Comparison of ENCODE assay signal across 16 cellular contexts in the genomic region with DNA sequence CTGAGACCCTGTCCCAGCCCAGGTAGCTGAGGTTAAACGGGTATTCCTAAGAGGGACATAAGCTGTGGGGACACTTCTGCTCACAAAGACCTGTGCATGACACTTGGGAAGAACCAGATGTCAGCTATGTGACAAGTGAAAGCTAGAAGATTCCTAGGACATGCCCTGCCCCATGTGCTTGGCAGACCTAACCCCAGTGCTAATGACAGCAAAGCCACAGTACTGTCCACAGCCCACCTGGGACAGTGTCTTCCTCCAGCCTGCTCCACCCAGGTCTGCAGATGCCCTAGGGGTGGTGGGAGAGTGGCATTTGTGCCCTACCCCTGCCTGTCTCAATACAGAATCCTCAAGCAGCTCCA. TPM values are rescaled to one million over a fixed set of nuclear protein-coding genes. Genes with fewer than 3 reads are reported as not detected.
DNase-seq lines count a peak whose midpoint lies in the region; FAIRE-seq and TF ChIP-seq lines count a peak whose summit lies in the region.
"Had no signal": no experiment of that assay in that cellular context is flagged by ENCODE, and none has a peak within 500 bp of the region (broad histone marks: within the 10 kb centered on the region; RNA-seq: fewer than 3 reads in every experiment).

No MANE protein-coding gene starts in this region.

- peaks cover 50% of the 10 kb centered on the region for H3K79me1 ChIP-seq in mesenchymal stem cell (replicated peaks; ENCODE audit: low read length, poor library complexity, severe bottlenecking)

- no peak overlapping the region for H3K4me2 ChIP-seq in mesenchymal stem cell (ENCODE audit: low read length, poor library complexity, severe bottlenecking)

- H3K9me3 ChIP-seq in mesenchymal stem cell (ENCODE audit: control insufficient read depth, low read length), result no peaks in the 10 kb centered on the region
- H3K9me3 ChIP-seq in stomach, result no peaks in the 10 kb centered on the region
- H3K9me3 ChIP-seq: Caco-2 had no signal

- H4K91ac ChIP-seq in mesenchymal stem cell (ENCODE audit: low read length), result no peak overlapping the region

- DNase-seq in HFFc6 (peak; percentile 6), caudate nucleus (lab: John Stamatoyannopoulos, UW) (peak in 1 of 61 donors; percentile 10), mesenchymal stem cell (no peak), stomach (no peak), NCI-H345 treated with DMSO at 0.1 percent for 48 hours (lab: John Stamatoyannopoulos, UW; ENCODE audit: unreplicated experiment) (no peak), RCC 7860 (ENCODE audit: low spot score) (no peak), putamen (ENCODE audit: low spot score) (no peak), superior temporal gyrus (ENCODE audit: extremely low spot score) (no peak)
- DNase-seq: activated CD4-positive, alpha-beta T cell treated with anti-CD3 and anti-CD28 coated beads, Interleukin-2, amount 10 ng/mL, durations not matched to agents 7 days and 5 days; activated naive CD4-positive, alpha-beta T cell treated with anti-CD3 and anti-CD28 coated beads for 36 hours; Caco-2; immature natural killer cell; NCI-H1092; NCI-H82 had no signal

- no peak for TF ChIP-seq CTCF in HFFc6 (IDR thresholded peaks at IDR 0.05)
- TF ChIP-seq CTCF in stomach (IDR thresholded peaks at IDR 0.05), result no peak

- no peak overlapping the region for H4K8ac ChIP-seq in mesenchymal stem cell (ENCODE audit: low read length)

- no peak for TF ChIP-seq EP300 in stomach (IDR thresholded peaks at IDR 0.05)

- H3K4me1 Mint-ChIP-seq in HFFc6 (ENCODE audit: low read depth), result peaks cover 75% of the 10 kb centered on the region
- H3K4me1 Mint-ChIP-seq: activated CD4-positive, alpha-beta T cell treated with anti-CD3 and anti-CD28 coated beads, Interleukin-2, amount 10 ng/mL, durations not matched to agents 7 days and 5 days had no signal

- peaks cover 28% of the 10 kb centered on the region for H3K36me3 Mint-ChIP-seq in HFFc6 (ENCODE audit: low read depth)

- H3K4me1 ChIP-seq in mesenchymal stem cell (ENCODE audit: control insufficient read depth, insufficient read depth, low read depth, low read length), result peaks cover 60% of the 10 kb centered on the region
- H3K4me1 ChIP-seq in stomach, result peaks cover 60 to 83% (median 76%) of the 10 kb centered on the region in 4 donors

- H3K9me3 Mint-ChIP-seq in HFFc6, result no peaks in the 10 kb centered on the region
- H3K9me3 Mint-ChIP-seq: activated CD4-positive, alpha-beta T cell treated with anti-CD3 and anti-CD28 coated beads, Interleukin-2, amount 10 ng/mL, durations not matched to agents 7 days and 5 days; activated naive CD4-positive, alpha-beta T cell treated with anti-CD3 and anti-CD28 coated beads for 36 hours; immature natural killer cell had no signal

- TF ChIP-seq POLR2A in stomach (IDR thresholded peaks at IDR 0.05), result no peak

- H3K9ac ChIP-seq in mesenchymal stem cell (ENCODE audit: low read length), result peak overlapping the region; percentile 67

- no peak for FAIRE-seq in RCC 7860 (lab: Jason Lieb, UNC)
- FAIRE-seq: GM19239 had no signal

- peak overlapping the region in 1 of 2 experiments; percentile 65 for H2BK12ac ChIP-seq in mesenchymal stem cell (ENCODE audit: low read length in 2 of 2)

- H3K4ac ChIP-seq in mesenchymal stem cell (ENCODE audit: low read depth in 1 of 2, low read length in 2 of 2), result peak overlapping the region in 1 of 2 experiments; percentile 9

- H3K27ac ChIP-seq in caudate nucleus (ENCODE audit: low read depth, low read length), result peak overlapping the region; percentile 82
- peak overlapping the region; percentile 89 for H3K27ac ChIP-seq in mesenchymal stem cell (ENCODE audit: low read length, poor library complexity, severe bottlenecking)
- peak overlapping the region; percentile 60 to 91 (median 87) for H3K27ac ChIP-seq in stomach
- H3K27ac ChIP-seq: HL-60 had no signal

- peaks cover 7% of the 10 kb centered on the region; the same call in 1 of the 2 replicates for H3K27me3 Mint-ChIP-seq in HFFc6 (ENCODE audit: insufficient read depth)
- H3K27me3 Mint-ChIP-seq: activated CD4-positive, alpha-beta T cell treated with anti-CD3 and anti-CD28 coated beads, Interleukin-2, amount 10 ng/mL, durations not matched to agents 7 days and 5 days had no signal

- peak overlapping the region; percentile 73 for H3K4me3 Mint-ChIP-seq in HFFc6
- H3K4me3 Mint-ChIP-seq: activated CD4-positive, alpha-beta T cell treated with anti-CD3 and anti-CD28 coated beads, Interleukin-2, amount 10 ng/mL, durations not matched to agents 7 days and 5 days; activated naive CD4-positive, alpha-beta T cell treated with anti-CD3 and anti-CD28 coated beads for 36 hours; immature natural killer cell had no signal

- peak overlapping the region; percentile 17 to 71 for H3K18ac ChIP-seq in mesenchymal stem cell (ENCODE audit: low read depth in 1 of 2, low read length in 2 of 2)

- peak overlapping the region; percentile 96 for H3K27ac Mint-ChIP-seq in HFFc6
- H3K27ac Mint-ChIP-seq: activated CD4-positive, alpha-beta T cell treated with anti-CD3 and anti-CD28 coated beads, Interleukin-2, amount 10 ng/mL, durations not matched to agents 7 days and 5 days; activated naive CD4-positive, alpha-beta T cell treated with anti-CD3 and anti-CD28 coated beads for 36 hours; immature natural killer cell had no signal

- no peak overlapping the region for H2BK15ac ChIP-seq in mesenchymal stem cell (ENCODE audit: low read depth, poor library complexity, severe bottlenecking)

- H2BK5ac ChIP-seq in mesenchymal stem cell (ENCODE audit: low read depth, low read length, poor library complexity, severe bottlenecking), result no peak overlapping the region

- WGBS in mesenchymal stem cell, result 90% methylated on average over 1 of the region's 1 CpG
- WGBS in stomach, 5 donors, result 41 to 56% (median 56%) methylated on average over 1 of the region's 1 CpG

- H3K23ac ChIP-seq in mesenchymal stem cell (ENCODE audit: low read length in 2 of 2), result peak overlapping the region in 1 of 2 experiments; percentile 54

- intact Hi-C loops in stomach (cut with DNase I; ENCODE audit: low total_unique reads), result no loop called here

- H3K4me3 ChIP-seq in mesenchymal stem cell (ENCODE audit: insufficient read depth in 1 of 2, low read depth in 1 of 2, low read length in 2 of 2) (peak overlapping the region in 1 of 2 experiments; percentile 50), stomach (no peak overlapping the region)

- H3K36me3 ChIP-seq in mesenchymal stem cell (ENCODE audit: control insufficient read depth in 1 of 2, insufficient read depth in 2 of 2, low read depth in 1 of 2, low read length in 2 of 2) (peaks cover 62 to 71% of the 10 kb centered on the region in 2 experiments), stomach (peaks cover 49 to 94% (median 88%) of the 10 kb centered on the region in 4 donors)

- peak overlapping the region in 1 of 2 experiments; percentile 94 for H3K14ac ChIP-seq in mesenchymal stem cell (ENCODE audit: low read length in 2 of 2)

- no peak overlapping the region for H2AFZ ChIP-seq in mesenchymal stem cell (ENCODE audit: low read depth, low read length)

- H2AK5ac ChIP-seq in mesenchymal stem cell (ENCODE audit: low read length, severe bottlenecking), result peak overlapping the region; percentile 7

- no peak overlapping the region for H2BK120ac ChIP-seq in mesenchymal stem cell (ENCODE audit: low read depth, low read length)

- H3K27me3 ChIP-seq in mesenchymal stem cell (ENCODE audit: control insufficient read depth in 1 of 2, insufficient read depth in 1 of 2, low read length in 2 of 2) (no peaks in the 10 kb centered on the region), stomach (no peaks in the 10 kb centered on the region)

RNA-seq across cellular contexts. Expression of gene EPHX3, which starts 18.4 kb away (rescaled TPM):
- total RNA-seq in HFFc6 (2021; fragmentation: NEBNext Ultra II Directional; extraction: Animal tissue kit (Norgen Biotek cat#: 25700)), result under 1 TPM in 3 of 6 experiments, not detected in 3; 0.13 to 0.37 (median 0.14) TPM
- 0.01 TPM for polyA plus RNA-seq in mesenchymal stem cell (2013, experiment 1 of 2)
- not detected for polyA plus RNA-seq in mesenchymal stem cell (2013, experiment 2 of 2)
- total RNA-seq in stomach, result 1 to 10 TPM in 2 of 5 donors, not detected in 3; 1.1 to 4.2 TPM
- 10 to 100 TPM in 1 of 3 donors, under 1 TPM in 1, not detected in 1; 0.31 to 12.8 TPM for polyA plus RNA-seq in stomach
- total RNA-seq: activated naive CD4-positive, alpha-beta T cell treated with anti-CD3 and anti-CD28 coated beads for 36 hours had no signal
- polyA plus RNA-seq: immature natural killer cell had no signal

RNA-seq across cellular contexts. Expression of gene NOTCH3, which starts 49.8 kb away (rescaled TPM):
- 10 to 100 TPM in 4 of 6 experiments, 1 to 10 TPM in 2; 3.4 to 18.0 (median 13.1) TPM for total RNA-seq in HFFc6 (2021; fragmentation: NEBNext Ultra II Directional; extraction: Animal tissue kit (Norgen Biotek cat#: 25700))
- polyA plus RNA-seq in mesenchymal stem cell (2013, experiment 1 of 2), result 30.2 TPM
- 28.8 TPM for polyA plus RNA-seq in mesenchymal stem cell (2013, experiment 2 of 2)
- 10 to 100 TPM; 22.5 to 54.5 (median 24.4) TPM for total RNA-seq in stomach
- 10 to 100 TPM in 1 of 3 donors, 1 to 10 TPM in 2; 1.2 to 12.6 (median 2.2) TPM for polyA plus RNA-seq in stomach
- total RNA-seq: activated CD4-positive, alpha-beta T cell treated with anti-CD3 and anti-CD28 coated beads, Interleukin-2, amount 10 ng/mL, durations not matched to agents 7 days and 5 days; activated naive CD4-positive, alpha-beta T cell treated with anti-CD3 and anti-CD28 coated beads for 36 hours had no signal
- polyA plus RNA-seq: immature natural killer cell had no signal
